8 cellular contexts compared by ENCODE assay signal in the genomic region with DNA sequence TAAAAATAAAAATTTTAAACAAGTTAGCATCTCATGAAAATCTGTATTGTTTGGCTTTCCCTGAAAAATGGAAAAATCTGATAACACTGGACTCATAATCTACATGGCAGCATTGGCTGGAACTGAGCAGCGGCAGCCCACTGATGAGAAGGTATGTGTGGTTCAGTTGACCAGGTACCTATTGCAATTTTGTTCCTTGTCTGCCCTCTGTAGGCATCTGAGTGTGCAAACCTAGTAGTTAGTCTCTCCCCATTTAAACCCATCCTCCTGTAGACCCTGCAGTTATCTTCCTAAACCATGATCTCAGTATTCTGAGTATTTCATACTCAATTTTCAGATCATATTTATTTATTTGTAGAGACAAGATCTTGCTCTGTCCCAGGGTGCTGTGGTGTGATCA. TPM values are rescaled to one million over a fixed set of nuclear protein-coding genes. Genes with fewer than 3 reads are reported as not detected.
DNase-seq lines count a peak whose midpoint lies in the region; ATAC-seq, FAIRE-seq and TF ChIP-seq lines count a peak whose summit lies in the region.

No MANE protein-coding gene starts in this region.

- H3K27ac ChIP-seq in GM12878 (ENCODE audit: control insufficient read depth, insufficient read depth) (no peak overlapping the region), tibial artery (no peak overlapping the region)

- peak; percentile 48 for DNase-seq in NCI-H748 (lab: John Stamatoyannopoulos, UW; ENCODE audit: unreplicated experiment)
- DNase-seq in NCI-H748 treated with DMSO at 0.1 percent for 48 hours (lab: John Stamatoyannopoulos, UW), result no peak
- DNase-seq in HuH-7.5 (ENCODE audit: low spot score), result peak; percentile 17
- DNase-seq in GM12878 (ENCODE audit: low read depth, low spot score), result peak; percentile 0
- DNase-seq in midbrain (lab: John Stamatoyannopoulos, UW), result peak; percentile 3
- DNase-seq in activated gamma-delta T cell (lab: John Stamatoyannopoulos, UW), result no peak
- no peak for DNase-seq in tibial artery

- BruUV-seq in GM12878 (replicated peaks; lab: Mats Ljungman, UMichigan), result no TSS peak

- ATAC-seq in GM12878, result peak; percentile 81
- ATAC-seq in GM21367 (IDR thresholded peaks at IDR 0.05; ENCODE audit: unreplicated experiment), result no peak

- in situ Hi-C loops in GM12878 (cut with MboI), result loop anchor here (25.0 kb wide), 1 partner anchor 727 kb away; a partner anchor contains a TSS

- TF ChIP-seq CTCF in GM12878 (IDR thresholded peaks at IDR 0.05 in 2 of 3, conservative IDR thresholded peaks at IDR 0.05 in 1 of 3; ENCODE audit: control insufficient read depth in 2 of 3, extremely low read depth in 1 of 3, insufficient read depth in 1 of 3, low read depth in 3 of 3, low read length in 3 of 3) (peak; percentile 36 to 51 (median 36); a peak in 4 of 6 replicates), tibial artery (IDR thresholded peaks at IDR 0.05) (peak in 1 of 2 experiments; percentile 18)

- POLR2A ChIA-PET in GM12878 (lab: Charles Lee), result no interaction called here

- TF ChIP-seq POLR2A in GM12878 (IDR thresholded peaks at IDR 0.05; ENCODE audit: low read depth, low read length), result no peak

- no peak overlapping the region for H3K4me3 ChIP-seq in GM12878
- H3K4me3 ChIP-seq in tibial artery, result no peak overlapping the region

- H3K36me3 ChIP-seq in GM12878 (ENCODE audit: control insufficient read depth in 2 of 2, insufficient read depth in 2 of 2, low read length in 1 of 2), result no peaks in the 10 kb centered on the region
- H3K36me3 ChIP-seq in tibial artery, result no peaks in the 10 kb centered on the region

- H4K20me1 ChIP-seq in GM12878 (ENCODE audit: control insufficient read depth, insufficient read depth), result no peaks in the 10 kb centered on the region

- SMC1A ChIA-PET in GM12878 (lab: Charles Lee; ENCODE audit: uncharacterized antibody, unreplicated experiment), result interaction anchor here (0.8 to 5.1 kb wide), 5 partner anchors 141 to 341 kb away, joined by 3 to 26 read pairs (median 4); no protein-coding TSS in a partner anchor

- no peaks in the 10 kb centered on the region for H3K4me1 ChIP-seq in GM12878 (ENCODE audit: control insufficient read depth, insufficient read depth, low read length)
- H3K4me1 ChIP-seq in tibial artery, result no peaks in the 10 kb centered on the region

- H3K27me3 ChIP-seq in GM12878 (replicated peaks in 1 of 2; ENCODE audit: control insufficient read depth in 2 of 2, insufficient read depth in 2 of 2, low read length in 1 of 2), result no peaks in the 10 kb centered on the region
- H3K27me3 ChIP-seq in tibial artery, result no peaks in the 10 kb centered on the region

- no peaks in the 10 kb centered on the region for H3K79me2 ChIP-seq in GM12878 (ENCODE audit: control insufficient read depth, insufficient read depth, low read length)

- 29% methylated on average over 1 of the region's 1 CpG for WGBS in GM12878 (ENCODE audit: insufficient coverage, insufficient replicate concordance, low lambda C conversion rate, missing lambda C conversion rate)

- H2AFZ ChIP-seq in GM12878 (ENCODE audit: control insufficient read depth, low read depth, low read length), result no peak overlapping the region

- peak; percentile 58 for TF ChIP-seq RAD21 in GM12878 (IDR thresholded peaks at IDR 0.05; ENCODE audit: insufficient read depth, low read depth, low read length)

- no peak overlapping the region for H3K9ac ChIP-seq in GM12878 (ENCODE audit: control insufficient read depth, insufficient read depth, low read length)

- H3K9me3 ChIP-seq in GM12878 (replicated peaks; ENCODE audit: control insufficient read depth, insufficient read depth, low read length) (no peaks in the 10 kb centered on the region), tibial artery (no peaks in the 10 kb centered on the region)

- no peak overlapping the region for H3K4me2 ChIP-seq in GM12878 (ENCODE audit: control insufficient read depth, insufficient read depth)

- RAD21 ChIA-PET in GM12878 (lab: Charles Lee; ENCODE audit: unreplicated experiment), result interaction anchor here (1.7 to 3.1 kb wide), 2 partner anchors 11 to 58 kb away, joined by 3 to 12 read pairs; no protein-coding TSS in a partner anchor

- intact Hi-C loops in GM12878 (cut with micrococcal nuclease; ENCODE audit: unreplicated experiment) (no loop called here), tibial artery (cut with DNase I; ENCODE audit: low total_unique reads) (loop anchor here (10.0 kb wide), 2 partner anchors 65 to 725 kb away; no protein-coding TSS in a partner anchor)

- CTCF ChIA-PET in GM12878 (lab: Yijun Ruan, JAX), result interaction anchor here (1.4 to 12.6 kb wide), 6 partner anchors 11 to 259 kb away, joined by 3 to 87 read pairs (median 9); no protein-coding TSS in a partner anchor

- TF ChIP-seq EP300 in GM12878 (IDR thresholded peaks at IDR 0.05; ENCODE audit: borderline replicate concordance in 1 of 2, control insufficient read depth in 1 of 2, low read depth in 2 of 2, low read length in 2 of 2), result no peak

- no peak for FAIRE-seq in GM12878 (lab: Jason Lieb, UNC)

TF ChIP-seq in GM12878, 131 proteins besides CTCF, POLR2A, EP300 and RAD21:
- TF ChIP-seq STAT3 (IDR thresholded peaks at IDR 0.05; ENCODE audit: low read depth, low read length) (no peak), RELA (IDR thresholded peaks at IDR 0.05; ENCODE audit: borderline replicate concordance, partially characterized antibody) (no peak), SP1 (IDR thresholded peaks at IDR 0.05; ENCODE audit: low read depth, low read length) (no peak), SMC3 (IDR thresholded peaks at IDR 0.05; ENCODE audit: borderline replicate concordance, low read length) (peak; percentile 66; the same call in 1 of the 2 replicates), SUZ12 (IDR thresholded peaks at IDR 0.05; ENCODE audit: unreplicated experiment) (no peak), RB1 (IDR thresholded peaks at IDR 0.05; ENCODE audit: borderline replicate concordance) (no peak), RUNX3 (IDR thresholded peaks at IDR 0.05; ENCODE audit: low read length) (peak; percentile 27; the same call in 1 of the 2 replicates), TBL1XR1 (IDR thresholded peaks at IDR 0.05; ENCODE audit: low read depth, low read length) (no peak)
- TF ChIP-seq, protein P1, sequence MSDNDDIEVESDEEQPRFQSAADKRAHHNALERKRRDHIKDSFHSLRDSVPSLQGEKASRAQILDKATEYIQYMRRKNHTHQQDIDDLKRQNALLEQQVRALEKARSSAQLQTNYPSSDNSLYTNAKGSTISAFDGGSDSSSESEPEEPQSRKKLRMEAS (IDR thresholded peaks at IDR 0.05; ENCODE audit: low read depth, low read length), result no peak
TF ChIP-seq in GM12878: peak in this region for 2.

RNA-seq across cellular contexts. Expression of a gene that starts 59.4 kb away (rescaled TPM):
- total RNA-seq in GM12878 (2013; cell fraction: nucleolus; rRNA removed), result 200 and 206 TPM in 2 replicates
- total RNA-seq in GM12878 (2014; rRNA removed) (334 and 376 TPM in 2 replicates), GM12878 (2014; rRNA removed; fragmentation: Illumina TruSeq; extraction: Trizol) (471 and 509 TPM in 2 replicates), GM12878 (2021) (383 and 385 TPM in 2 replicates)
- polyA plus RNA-seq in GM12878 (2011; ENCODE audit: low read depth), result 133 TPM
- polyA plus RNA-seq in GM12878 (2011; rRNA removed) (416 and 531 TPM in 2 replicates), GM12878 (2014; fragmentation: Illumina TruSeq; extraction: Trizol) (414 and 440 TPM in 2 replicates), GM12878 (2014; fragmentation: Nextera tagmentation; extraction: Ambion mirVana) (100 to 1,000 TPM in 1 of 2 experiments, 10 to 100 TPM in 1; 76.7 to 111 TPM), GM12878 (2014; rRNA removed) (343 and 346 TPM in 2 replicates), GM12878 (2016; fragmentation: Nextera tagmentation; extraction: Ambion mirVana) (100 to 1,000 TPM; 384 to 389 TPM)
- 172 and 204 TPM in 2 replicates for polyA plus RNA-seq in GM12878 (2011; cell fraction: cytosol; rRNA removed)
- 107 and 186 TPM in 2 replicates for polyA plus RNA-seq in GM12878 (2011; cell fraction: nucleus; rRNA removed)
- polyA plus RNA-seq in GM12878 (2012), result 308 and 325 TPM in 2 replicates
- 117 and 148 TPM in 2 replicates for polyA minus RNA-seq in GM12878 (2011; rRNA and poly(A)+ RNA removed)
- 120 and 146 TPM in 2 replicates for polyA minus RNA-seq in GM12878 (2011; cell fraction: cytosol; rRNA and poly(A)+ RNA removed)
- polyA minus RNA-seq in GM12878 (2011; cell fraction: nucleus; rRNA and poly(A)+ RNA removed), result 45.2 and 84.8 TPM in 2 replicates

Comparison
In these comparisons a context has a peak if more than half of its experiments do, and no peak if none do; other contexts are left out.
1. DNase-seq: peak in NCI-H748 (single experiment), HuH-7.5 (single experiment), GM12878 (single experiment) and midbrain (single experiment); none in NCI-H748 treated with DMSO at 0.1 percent for 48 hours (single experiment), activated gamma-delta T cell (single experiment) and tibial artery (0 of 2).